ENCODE assay signal across 16 cellular contexts in genomic region chr5:38166832-38167231, GRCh38.
A peak's percentile ranks its signal among the peaks of the same experiment; 100 is the strongest.
DNase-seq lines count a peak whose midpoint lies in the region; ATAC-seq and TF ChIP-seq lines count a peak whose summit lies in the region.
"Had no signal": no experiment of that assay in that cellular context is flagged by ENCODE, and none has a peak within 500 bp of the region (broad histone marks: within the 10 kb centered on the region; RNA-seq: fewer than 3 reads in every experiment).

No MANE protein-coding gene starts in this region.

- peaks cover 26% of the 10 kb centered on the region for H3K4me1 Mint-ChIP-seq in WTC11
- no peaks in the 10 kb centered on the region for H3K4me1 Mint-ChIP-seq in naive thymus-derived CD8-positive, alpha-beta T cell

- peak overlapping the region; percentile 49 to 85 for H3K27ac ChIP-seq in right atrium auricular region
- peak overlapping the region; percentile 88 for H3K27ac ChIP-seq in psoas muscle
- H3K27ac ChIP-seq: 22Rv1, A549, C4-2B, GM23248 had no signal

- no peaks in the 10 kb centered on the region for H3K27me3 ChIP-seq in right atrium auricular region
- H3K27me3 ChIP-seq in psoas muscle (ENCODE audit: insufficient read depth in 3 of 3, low read length in 2 of 3), result no peaks in the 10 kb centered on the region

- H3K4me1 ChIP-seq in right atrium auricular region (peaks cover 0 to 11% of the 10 kb centered on the region in 2 donors), psoas muscle (peaks cover 34% of the 10 kb centered on the region)
- H3K4me1 ChIP-seq: A549, Caco-2 had no signal

- no peaks in the 10 kb centered on the region for H3K9me3 Mint-ChIP-seq in WTC11
- peaks cover 0 to 20% (median 4%) of the 10 kb centered on the region in 9 donors for H3K9me3 Mint-ChIP-seq in naive thymus-derived CD8-positive, alpha-beta T cell
- H3K9me3 Mint-ChIP-seq: HFFc6 had no signal

- WGBS in psoas muscle, 3 donors, result 30 to 66% (median 38%) methylated on average over 11 of the region's 11 CpGs

- no peak overlapping the region for H3K27ac Mint-ChIP-seq in WTC11
- no peak overlapping the region for H3K27ac Mint-ChIP-seq in naive thymus-derived CD8-positive, alpha-beta T cell
- H3K27ac Mint-ChIP-seq: CD4-positive, alpha-beta T cell; HFFc6 had no signal

- no peak overlapping the region for H3K4me3 Mint-ChIP-seq in WTC11
- H3K4me3 Mint-ChIP-seq in naive thymus-derived CD8-positive, alpha-beta T cell, result no peak overlapping the region
- H3K4me3 Mint-ChIP-seq: CD4-positive, alpha-beta T cell; HFFc6 had no signal

- CTCF ChIA-PET in WTC11 (lab: Charles Lee), result interaction anchor here (0.6 to 1.2 kb wide), 2 partner anchors 13 to 99 kb away, joined by 3 read pairs; no protein-coding TSS in a partner anchor

- POLR2A ChIA-PET in WTC11 (lab: Charles Lee), result interaction anchor here (0.7 kb wide), 1 partner anchor 499 kb away, joined by 3 read pairs; no protein-coding TSS in a partner anchor
- POLR2A ChIA-PET in naive thymus-derived CD8-positive, alpha-beta T cell (lab: Charles Lee), result no interaction called here

- H3K36me3 ChIP-seq in right atrium auricular region (no peaks in the 10 kb centered on the region), psoas muscle (ENCODE audit: insufficient read depth in 1 of 2, low read depth in 1 of 2) (no peaks in the 10 kb centered on the region)

- no peak overlapping the region for H3K4me3 ChIP-seq in right atrium auricular region
- peak overlapping the region; percentile 58 for H3K4me3 ChIP-seq in psoas muscle
- H3K4me3 ChIP-seq: A549, GM23248 had no signal

- DNase-seq in right atrium auricular region (ENCODE audit: low spot score) (no peak), cardiac septum (ENCODE audit: low spot score) (no peak), WTC11 (ENCODE audit: low spot score) (no peak), psoas muscle (peak; percentile 23 to 89)
- DNase-seq in naive thymus-derived CD8-positive, alpha-beta T cell, result no peak
- DNase-seq in effector CD4-positive, alpha-beta T cell, result no peak
- DNase-seq: AML-193; Caco-2; CD4-positive, alpha-beta T cell; GM23248; HFFc6 had no signal

- H3K9me3 ChIP-seq in right atrium auricular region, result no peaks in the 10 kb centered on the region
- no peaks in the 10 kb centered on the region for H3K9me3 ChIP-seq in psoas muscle
- H3K9me3 ChIP-seq: A549, Caco-2 had no signal

- peaks cover 41% of the 10 kb centered on the region for H3K27me3 Mint-ChIP-seq in WTC11 (ENCODE audit: low read depth)
- H3K27me3 Mint-ChIP-seq in naive thymus-derived CD8-positive, alpha-beta T cell, result peaks cover 0 to 6% (median 3%) of the 10 kb centered on the region in 5 donors
- H3K27me3 Mint-ChIP-seq: CD4-positive, alpha-beta T cell had no signal

- intact Hi-C loops in cardiac septum (cut with DNase I), result no loop called here
- intact Hi-C loops in psoas muscle (cut with DNase I), result loop anchor here (2.0 to 10.0 kb wide), 6 partner anchors 32 to 500 kb away; partner anchors contain the start of gene GDNF (in 2 of the 2)

- no peaks in the 10 kb centered on the region for H3K36me3 Mint-ChIP-seq in WTC11
- H3K36me3 Mint-ChIP-seq in naive thymus-derived CD8-positive, alpha-beta T cell, result no peaks in the 10 kb centered on the region

- ATAC-seq in WTC11 (0 out of 2 replicates have a peak, but pooled peaks have one; percentile 24), psoas muscle (peak; percentile 69 to 73 (median 70)), HG03442 (IDR thresholded peaks at IDR 0.05; ENCODE audit: unreplicated experiment) (no peak)
- ATAC-seq in naive thymus-derived CD8-positive, alpha-beta T cell, result no peak
- ATAC-seq: A549, HCT116 had no signal

- TF ChIP-seq CTCF in right atrium auricular region (IDR thresholded peaks at IDR 0.05) (no peak), WTC11 (IDR thresholded peaks at IDR 0.05) (no peak), psoas muscle (IDR thresholded peaks at IDR 0.05) (peak; percentile 35)

TF ChIP-seq in WTC11, 78 proteins besides CTCF, POLR2A, EP300 and RAD21:
- TF ChIP-seq FOXP4 (CRISPR knock-in tag; IDR thresholded peaks at IDR 0.05) (no peak), ZBTB21 (CRISPR knock-in tag; IDR thresholded peaks at IDR 0.05; ENCODE audit: borderline replicate concordance) (no peak), ZBTB43 (CRISPR knock-in tag; IDR thresholded peaks at IDR 0.05) (no peak), ESRRA (CRISPR knock-in tag; IDR thresholded peaks at IDR 0.05; ENCODE audit: borderline replicate concordance) (no peak), ZNF121 (CRISPR knock-in tag; IDR thresholded peaks at IDR 0.05) (no peak)

Comparison
In these comparisons a context has a peak if more than half of its experiments do, and no peak if none do; other contexts are left out.
1. DNase-seq: peak in psoas muscle (2 of 2); none in right atrium auricular region (single experiment), cardiac septum (single experiment), WTC11 (single experiment), naive thymus-derived CD8-positive, alpha-beta T cell (0 of 10) and effector CD4-positive, alpha-beta T cell (single experiment).
2. ATAC-seq: peak in WTC11 (single experiment) and psoas muscle (4 of 4); none in naive thymus-derived CD8-positive, alpha-beta T cell (0 of 2) and HG03442 (single experiment).